ENCODE assay signal across 6 cellular contexts in the genomic region with DNA sequence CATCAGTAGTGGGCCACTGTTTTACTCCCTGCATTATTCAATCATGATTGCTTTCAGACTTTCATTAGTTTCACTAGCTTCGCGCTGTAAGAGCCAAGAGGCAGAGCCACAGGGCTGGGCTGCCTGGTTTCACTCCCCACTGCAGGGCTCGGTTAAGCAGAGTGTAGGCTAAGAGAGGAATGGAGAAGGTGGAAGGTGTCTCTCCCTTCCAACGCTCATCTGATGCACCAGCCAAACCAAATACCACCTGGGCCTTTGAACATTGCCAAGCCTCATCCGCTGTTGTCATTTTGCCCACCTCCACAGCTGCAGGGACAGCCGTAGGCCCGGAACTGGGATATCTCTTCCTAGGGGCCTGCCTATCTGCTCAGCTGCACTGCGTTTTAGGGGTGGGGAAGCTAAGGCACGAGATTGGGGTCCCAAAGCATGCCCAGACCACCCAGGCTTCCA. TPM values are rescaled to one million over a fixed set of nuclear protein-coding genes. Genes with fewer than 3 reads are reported as not detected.
A peak's percentile ranks its signal among the peaks of the same experiment; 100 is the strongest.
DNase-seq lines count a peak whose midpoint lies in the region; ATAC-seq and TF ChIP-seq lines count a peak whose summit lies in the region.

No MANE protein-coding gene starts in this region.

- peaks cover 28% of the 10 kb centered on the region for H3K36me3 Mint-ChIP-seq in Calu3 (ENCODE audit: insufficient read depth, unreplicated experiment)
- H3K36me3 Mint-ChIP-seq in activated naive CD8-positive, alpha-beta T cell treated with anti-CD3 and anti-CD28 coated beads for 36 hours = peaks cover 6% of the 10 kb centered on the region

- H3K9ac ChIP-seq in mucosa of rectum (ENCODE audit: low read depth in 1 of 2, low read length in 2 of 2) = peak overlapping the region; percentile 71 to 97

- H3K4me1 ChIP-seq in mucosa of rectum (ENCODE audit: control insufficient read depth in 2 of 2, insufficient read depth in 2 of 2, low read length in 2 of 2) = peaks cover 17 to 28% of the 10 kb centered on the region in 2 donors

- H3K27me3 ChIP-seq in mucosa of rectum (ENCODE audit: control insufficient read depth in 2 of 2, insufficient read depth in 2 of 2, low read length in 2 of 2) = no peaks in the 10 kb centered on the region

- intact Hi-C loops in Calu3 (cut with micrococcal nuclease; ENCODE audit: unreplicated experiment) = loop anchor here (10.0 kb wide), 1 partner anchor 49 kb away; a partner anchor contains a TSS

- H3K36me3 ChIP-seq in mucosa of rectum (ENCODE audit: control insufficient read depth in 2 of 2, insufficient read depth in 2 of 2, low read length in 2 of 2) = peaks cover 0 to 4% of the 10 kb centered on the region in 2 donors

- H3K4me3 ChIP-seq in mucosa of rectum (ENCODE audit: low read length in 2 of 2) = peak overlapping the region; percentile 91 to 92

- ATAC-seq in HG03469 (IDR thresholded peaks at IDR 0.05; ENCODE audit: unreplicated experiment) = no peak
- no peak for ATAC-seq in GM18520 (IDR thresholded peaks at IDR 0.05; ENCODE audit: unreplicated experiment)

- CTCF ChIA-PET in Calu3 (lab: Charles Lee) = interaction anchor here (0.6 kb wide), 1 partner anchor 15 kb away, joined by 3 read pairs; no protein-coding TSS in a partner anchor

- no peaks in the 10 kb centered on the region for H3K9me3 Mint-ChIP-seq in Calu3 (ENCODE audit: low read depth, unreplicated experiment)
- H3K9me3 Mint-ChIP-seq in activated naive CD8-positive, alpha-beta T cell treated with anti-CD3 and anti-CD28 coated beads for 36 hours = no peaks in the 10 kb centered on the region

- H3K27me3 Mint-ChIP-seq in Calu3 (ENCODE audit: unreplicated experiment) = no peaks in the 10 kb centered on the region
- no peaks in the 10 kb centered on the region for H3K27me3 Mint-ChIP-seq in activated naive CD8-positive, alpha-beta T cell treated with anti-CD3 and anti-CD28 coated beads for 36 hours

- DNase-seq in Calu3 = no peak
- DNase-seq in activated naive CD8-positive, alpha-beta T cell treated with anti-CD3 and anti-CD28 coated beads for 36 hours = peak; percentile 28
- no peak for DNase-seq in T-helper 9 cell

- H3K4me1 Mint-ChIP-seq in Calu3 (ENCODE audit: low read depth, unreplicated experiment) = peaks cover 18% of the 10 kb centered on the region
- peaks cover 19% of the 10 kb centered on the region for H3K4me1 Mint-ChIP-seq in activated naive CD8-positive, alpha-beta T cell treated with anti-CD3 and anti-CD28 coated beads for 36 hours

- H3K27ac ChIP-seq in mucosa of rectum (ENCODE audit: low read depth in 2 of 2, low read length in 2 of 2) = peak overlapping the region; percentile 99

- H3K4me3 Mint-ChIP-seq in Calu3 (ENCODE audit: low read depth, unreplicated experiment) = peak overlapping the region; percentile 79
- H3K4me3 Mint-ChIP-seq in activated naive CD8-positive, alpha-beta T cell treated with anti-CD3 and anti-CD28 coated beads for 36 hours = peak overlapping the region; percentile 90

- no peaks in the 10 kb centered on the region for H3K9me3 ChIP-seq in mucosa of rectum (ENCODE audit: control insufficient read depth in 2 of 2, low read length in 2 of 2)

- no peak for TF ChIP-seq CTCF in Calu3 (IDR thresholded peaks at IDR 0.05; ENCODE audit: unreplicated experiment)

- BruUV-seq in Calu3 (replicated peaks; lab: Mats Ljungman, UMichigan) = TSS peak; percentile 93

- H3K27ac Mint-ChIP-seq in Calu3 (ENCODE audit: unreplicated experiment) = peak overlapping the region; percentile 73
- H3K27ac Mint-ChIP-seq in activated naive CD8-positive, alpha-beta T cell treated with anti-CD3 and anti-CD28 coated beads for 36 hours = peak overlapping the region; percentile 94

RNA-seq across cellular contexts. Expression of a gene that starts 0.5 kb away (rescaled TPM):
- total RNA-seq in Calu3 (2022) = 88.2 and 88.8 TPM in 2 replicates
- total RNA-seq in activated naive CD8-positive, alpha-beta T cell treated with anti-CD3 and anti-CD28 coated beads for 36 hours = 10 to 100 TPM; 94.3 to 94.5 TPM

RNA-seq across cellular contexts. Expression of a gene that starts 13.6 kb away (rescaled TPM):
- 2.0 and 3.4 TPM in 2 replicates for total RNA-seq in Calu3 (2022)
- total RNA-seq in activated naive CD8-positive, alpha-beta T cell treated with anti-CD3 and anti-CD28 coated beads for 36 hours = under 1 TPM; 0.44 to 0.64 TPM

RNA-seq across cellular contexts. Expression of a gene that starts 18.5 kb away (rescaled TPM):
- 155 and 181 TPM in 2 replicates for total RNA-seq in Calu3 (2022)
- 100 to 1,000 TPM; 224 to 241 TPM for total RNA-seq in activated naive CD8-positive, alpha-beta T cell treated with anti-CD3 and anti-CD28 coated beads for 36 hours

RNA-seq across cellular contexts. Expression of a gene that starts 23.5 kb away (rescaled TPM):
- total RNA-seq in Calu3 (2022) = not detected in 2 replicates
- total RNA-seq in activated naive CD8-positive, alpha-beta T cell treated with anti-CD3 and anti-CD28 coated beads for 36 hours = under 1 TPM; 0.33 to 0.74 TPM

RNA-seq across cellular contexts. Expression of a gene that starts 32.1 kb away (rescaled TPM):
- 0.86 TPM in 1 of 2 replicates, not detected in the other for total RNA-seq in Calu3 (2022)
- under 1 TPM in 1 of 2 experiments, not detected in 1; 0.48 TPM for total RNA-seq in activated naive CD8-positive, alpha-beta T cell treated with anti-CD3 and anti-CD28 coated beads for 36 hours
